8 cellular contexts compared by ENCODE assay signal in the genomic region with DNA sequence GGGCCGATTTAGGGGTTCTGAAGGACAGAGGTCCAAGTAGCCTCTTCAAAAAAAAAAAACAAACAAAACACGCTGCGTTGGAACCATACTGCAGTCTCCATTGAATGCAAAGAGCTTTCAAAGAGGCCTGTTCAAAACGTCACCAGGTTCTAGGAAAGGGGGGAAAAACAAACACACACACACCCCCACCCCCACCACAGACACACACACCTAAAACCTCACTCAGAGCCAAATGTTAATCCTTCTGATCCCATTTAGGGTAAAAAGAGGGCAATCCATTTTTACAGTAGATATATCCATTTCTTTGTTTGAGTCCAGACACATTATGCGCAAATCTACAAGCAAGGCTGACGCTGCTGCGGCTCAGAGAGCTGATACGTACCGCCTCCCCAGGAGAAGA. TPM values are rescaled to one million over a fixed set of nuclear protein-coding genes. Genes with fewer than 3 reads are reported as not detected.
DNase-seq lines count a peak whose midpoint lies in the region; ATAC-seq and TF ChIP-seq lines count a peak whose summit lies in the region.

No MANE protein-coding gene starts in this region.

- no peak for TF ChIP-seq CTCF in heart left ventricle (IDR thresholded peaks at IDR 0.05)

- intact Hi-C loops in heart left ventricle (cut with DNase I) (loop anchor here in 4 of 10 donors (2.0 to 10.0 kb wide), 7 partner anchors 30 to 128 kb away; a partner anchor contains a TSS), cardiac septum (cut with DNase I) (loop anchor here (5.0 to 10.0 kb wide), 3 partner anchors 90 to 188 kb away; a partner anchor contains a TSS)

- H3K4me1 ChIP-seq in heart left ventricle (peaks cover 0 to 7% (median 0%) of the 10 kb centered on the region in 12 donors), urinary bladder (ENCODE audit: insufficient read depth) (no peaks in the 10 kb centered on the region)

- H3K4me1 Mint-ChIP-seq in activated T-helper 17 cell treated with anti-CD3 and anti-CD28 coated beads, Interleukin-2, amount 50 U/mL, for 72 hours = peaks cover 13% of the 10 kb centered on the region

- peak overlapping the region; percentile 96 for H3K27ac Mint-ChIP-seq in activated T-helper 17 cell treated with anti-CD3 and anti-CD28 coated beads, Interleukin-2, amount 50 U/mL, for 72 hours

- WGBS in heart left ventricle, 4 donors = 41 to 66% (median 53%) methylated on average over 9 of the region's 9 CpGs
- WGBS in urinary bladder = 31% methylated on average over 9 of the region's 9 CpGs

- H3K9me3 ChIP-seq in heart left ventricle = no peaks in the 10 kb centered on the region

- H3K36me3 ChIP-seq in heart left ventricle = peaks cover 0 to 3% (median 0%) of the 10 kb centered on the region in 9 donors
- no peaks in the 10 kb centered on the region for H3K36me3 ChIP-seq in urinary bladder (ENCODE audit: insufficient read depth)

- peak overlapping the region in 2 of 12 donors; percentile 86 to 90 for H3K27ac ChIP-seq in heart left ventricle
- H3K27ac ChIP-seq in urinary bladder (ENCODE audit: low read depth) = no peak overlapping the region

- DNase-seq in heart left ventricle (no peak), cardiac septum (ENCODE audit: low spot score) (no peak), iris pigment epithelial cell (ENCODE audit: low read depth) (peak; percentile 8), 8988T (no peak), NCI-H510A treated with DMSO at 0.1 percent for 48 hours (lab: John Stamatoyannopoulos, UW) (no peak)

- H3K27me3 Mint-ChIP-seq in activated T-helper 17 cell treated with anti-CD3 and anti-CD28 coated beads, Interleukin-2, amount 50 U/mL, for 72 hours = no peaks in the 10 kb centered on the region

- H3K4me3 ChIP-seq in heart left ventricle = peak overlapping the region in 10 of 12 donors; percentile 55 to 98 (median 79)
- peak overlapping the region; percentile 79 for H3K4me3 ChIP-seq in urinary bladder (ENCODE audit: low read depth, low read length)

- TF ChIP-seq POLR2A in heart left ventricle (IDR thresholded peaks at IDR 0.05) = no peak

- ATAC-seq in heart left ventricle (no peak), HG03097 (IDR thresholded peaks at IDR 0.05; ENCODE audit: low FRiP score, unreplicated experiment) (no peak)
- no peak for ATAC-seq in activated T-helper 17 cell treated with anti-CD3 and anti-CD28 coated beads, Interleukin-2, amount 50 U/mL, for 72 hours (replicated peaks)

- H3K9me3 Mint-ChIP-seq in activated T-helper 17 cell treated with anti-CD3 and anti-CD28 coated beads, Interleukin-2, amount 50 U/mL, for 72 hours = no peaks in the 10 kb centered on the region

- H3K4me3 Mint-ChIP-seq in activated T-helper 17 cell treated with anti-CD3 and anti-CD28 coated beads, Interleukin-2, amount 50 U/mL, for 72 hours = peak overlapping the region; percentile 95

- H3K27me3 ChIP-seq in heart left ventricle = peaks cover 0 to 9% (median 0%) of the 10 kb centered on the region in 9 donors

- peaks cover 54% of the 10 kb centered on the region for H3K36me3 Mint-ChIP-seq in activated T-helper 17 cell treated with anti-CD3 and anti-CD28 coated beads, Interleukin-2, amount 50 U/mL, for 72 hours (ENCODE audit: low read depth)

RNA-seq across cellular contexts. Expression of a gene that starts 1.4 kb away (rescaled TPM):
- total RNA-seq in heart left ventricle (1 to 10 TPM; 3.9 to 6.0 (median 4.8) TPM), cardiac septum (5.3 TPM), urinary bladder (8.6 TPM)
- polyA plus RNA-seq in heart left ventricle (1 to 10 TPM; 3.1 to 4.3 TPM), urinary bladder (5.0 TPM)
- 10 to 100 TPM; 15.3 to 19.8 TPM for total RNA-seq in activated T-helper 17 cell treated with anti-CD3 and anti-CD28 coated beads, Interleukin-2, amount 50 U/mL, for 72 hours

RNA-seq across cellular contexts. Expression of a gene that starts 30.4 kb away (rescaled TPM):
- total RNA-seq in heart left ventricle (10 to 100 TPM; 37.3 to 72.4 (median 65.5) TPM), cardiac septum (59.4 TPM), urinary bladder (50.7 TPM)
- polyA plus RNA-seq in heart left ventricle (10 to 100 TPM; 51.5 to 86.2 TPM), urinary bladder (54.7 TPM)
- 10 to 100 TPM; 42.5 to 62.6 TPM for total RNA-seq in activated T-helper 17 cell treated with anti-CD3 and anti-CD28 coated beads, Interleukin-2, amount 50 U/mL, for 72 hours

RNA-seq across cellular contexts. Expression of a gene that starts 39.6 kb away (rescaled TPM):
- total RNA-seq in heart left ventricle (10 to 100 TPM in 8 of 9 donors, 1 to 10 TPM in 1; 9.7 to 21.7 (median 16.7) TPM), cardiac septum (17.8 TPM), urinary bladder (35.1 TPM)
- polyA plus RNA-seq in heart left ventricle (10 to 100 TPM in 1 of 2 donors, 1 to 10 TPM in 1; 5.4 to 20.0 TPM), urinary bladder (23.0 TPM)
- 10 to 100 TPM; 14.8 to 21.1 TPM for total RNA-seq in activated T-helper 17 cell treated with anti-CD3 and anti-CD28 coated beads, Interleukin-2, amount 50 U/mL, for 72 hours
